Comparison of ENCODE assay signal across 15 cellular contexts in genomic region chr3:126319701-126320295, GRCh38. TPM values are rescaled to one million over a fixed set of nuclear protein-coding genes. Genes with fewer than 3 reads are reported as not detected.
DNase-seq lines count a peak whose midpoint lies in the region; ATAC-seq and TF ChIP-seq lines count a peak whose summit lies in the region.
"Had no signal": no experiment of that assay in that cellular context is flagged by ENCODE, and none has a peak within 500 bp of the region (broad histone marks: within the 10 kb centered on the region; RNA-seq: fewer than 3 reads in every experiment).

No MANE protein-coding gene starts in this region.

- H3K4me3 ChIP-seq in right cardiac atrium (ENCODE audit: low read length) (no peak overlapping the region), left ventricle myocardium inferior (no peak overlapping the region), endodermal cell (ENCODE audit: low read length) (no peak overlapping the region), lower leg skin (ENCODE audit: low read depth, poor library complexity, severe bottlenecking) (no peak overlapping the region), neuronal stem cell (ENCODE audit: low read length in 2 of 2) (no peak overlapping the region)
- H3K4me3 ChIP-seq: GM23248 had no signal

- H3K36me3 Mint-ChIP-seq in endodermal cell (ENCODE audit: low read depth) (no peaks in the 10 kb centered on the region), type B pancreatic cell (no peaks in the 10 kb centered on the region)
- no peaks in the 10 kb centered on the region for H3K36me3 Mint-ChIP-seq in activated naive CD8-positive, alpha-beta T cell treated with anti-CD3 and anti-CD28 coated beads, Interleukin-2, amount 50 U/mL, for 24 hours (ENCODE audit: low read depth)

- no peak overlapping the region for H3K14ac ChIP-seq in neuronal stem cell (ENCODE audit: low read length)

- H3K4me1 ChIP-seq in right cardiac atrium (ENCODE audit: control insufficient read depth, insufficient read depth, low read length) (no peaks in the 10 kb centered on the region), left ventricle myocardium inferior (no peaks in the 10 kb centered on the region), endodermal cell (ENCODE audit: control insufficient read depth, insufficient read depth, low read length) (no peaks in the 10 kb centered on the region), neuronal stem cell (ENCODE audit: control insufficient read depth in 2 of 2, insufficient read depth in 1 of 2, low read depth in 1 of 2, low read length in 2 of 2) (no peaks in the 10 kb centered on the region)

- H3K27ac Mint-ChIP-seq in endodermal cell: no peak overlapping the region
- no peak overlapping the region for H3K27ac Mint-ChIP-seq in type B pancreatic cell
- no peak overlapping the region for H3K27ac Mint-ChIP-seq in activated naive CD8-positive, alpha-beta T cell treated with anti-CD3 and anti-CD28 coated beads, Interleukin-2, amount 50 U/mL, for 24 hours
- H3K27ac Mint-ChIP-seq: B cell; CD4-positive, alpha-beta T cell had no signal

- H3K4me2 ChIP-seq in neuronal stem cell (ENCODE audit: insufficient read depth, low read length, poor library complexity, severe bottlenecking): no peak overlapping the region

- no peaks in the 10 kb centered on the region for H3K9me3 Mint-ChIP-seq in endodermal cell
- peaks cover 8% of the 10 kb centered on the region for H3K9me3 Mint-ChIP-seq in type B pancreatic cell
- H3K9me3 Mint-ChIP-seq in activated naive CD8-positive, alpha-beta T cell treated with anti-CD3 and anti-CD28 coated beads, Interleukin-2, amount 50 U/mL, for 24 hours: no peaks in the 10 kb centered on the region
- H3K9me3 Mint-ChIP-seq: CD4-positive, alpha-beta T cell had no signal

- H3K18ac ChIP-seq in neuronal stem cell (ENCODE audit: low read length): no peak overlapping the region

- no peak overlapping the region for H2BK120ac ChIP-seq in neuronal stem cell (ENCODE audit: low read depth, low read length)

- no peak overlapping the region for H3K9ac ChIP-seq in endodermal cell (ENCODE audit: extremely low read depth, low read length, poor library complexity, severe bottlenecking)
- H3K9ac ChIP-seq in neuronal stem cell (ENCODE audit: low read depth, low read length, poor library complexity): no peak overlapping the region
- H3K9ac ChIP-seq: GM23248 had no signal

- H3K79me1 ChIP-seq in neuronal stem cell (ENCODE audit: low read depth, low read length): no peaks in the 10 kb centered on the region

- H3K27me3 ChIP-seq in right cardiac atrium (ENCODE audit: control insufficient read depth, insufficient read depth) (no peaks in the 10 kb centered on the region), left ventricle myocardium inferior (ENCODE audit: low read depth) (no peaks in the 10 kb centered on the region), endodermal cell (ENCODE audit: control insufficient read depth, insufficient read depth, low read length, poor library complexity, severe bottlenecking) (no peaks in the 10 kb centered on the region), neuronal stem cell (ENCODE audit: control insufficient read depth in 3 of 3, insufficient read depth in 3 of 3, low read depth in 1 of 3, low read length in 3 of 3) (peaks cover 0 to 45% (median 0%) of the 10 kb centered on the region in 3 experiments)

- DNase-seq in right cardiac atrium (no peak), left ventricle myocardium inferior (no peak), endodermal cell (peak; percentile 28), lower leg skin (ENCODE audit: low spot score in 2 of 2) (peak; percentile 2 to 69), type B pancreatic cell (ENCODE audit: extremely low spot score, unreplicated experiment) (peak; percentile 31), neuronal stem cell (ENCODE audit: low spot score) (no peak)
- DNase-seq in activated naive CD8-positive, alpha-beta T cell treated with anti-CD3 and anti-CD28 coated beads, Interleukin-2, amount 50 U/mL, for 24 hours: no peak
- DNase-seq: C1 segment of cervical spinal cord; Calu3; CD4-positive, alpha-beta T cell; DMS 273 treated with DMSO at 0.1 percent for 48 hours; GM23248 had no signal

- H3K4ac ChIP-seq in neuronal stem cell (ENCODE audit: low read length): no peak overlapping the region

- TF ChIP-seq POLR2A in lower leg skin (IDR thresholded peaks at IDR 0.05): no peak

- H3K27ac ChIP-seq in right cardiac atrium (ENCODE audit: low read length): no peak overlapping the region
- no peak overlapping the region for H3K27ac ChIP-seq in left ventricle myocardium inferior (replicated peaks)
- no peak overlapping the region for H3K27ac ChIP-seq in endodermal cell (ENCODE audit: low read depth, low read length)
- H3K27ac ChIP-seq in neuronal stem cell (replicated peaks; ENCODE audit: low read length): no peak overlapping the region
- H3K27ac ChIP-seq: GM23248 had no signal

- no peak overlapping the region for H2AFZ ChIP-seq in neuronal stem cell (ENCODE audit: low read length)
- H2AFZ ChIP-seq: GM23248 had no signal

- no peak overlapping the region for H4K91ac ChIP-seq in neuronal stem cell (ENCODE audit: low read depth, low read length, poor library complexity)

- H3K9me3 ChIP-seq in right cardiac atrium (ENCODE audit: control insufficient read depth, low read length): no peaks in the 10 kb centered on the region
- no peaks in the 10 kb centered on the region for H3K9me3 ChIP-seq in left ventricle myocardium inferior (replicated peaks)
- no peaks in the 10 kb centered on the region for H3K9me3 ChIP-seq in endodermal cell (ENCODE audit: control insufficient read depth, low read length)
- no peaks in the 10 kb centered on the region for H3K9me3 ChIP-seq in neuronal stem cell (replicated peaks in 1 of 2; ENCODE audit: control insufficient read depth in 2 of 2, insufficient read depth in 1 of 2, low read depth in 1 of 2, low read length in 2 of 2)

- H3K23ac ChIP-seq in neuronal stem cell (ENCODE audit: low read depth, low read length, poor library complexity): no peak overlapping the region

- H3K27me3 Mint-ChIP-seq in endodermal cell (ENCODE audit: insufficient read depth): peaks cover 3% of the 10 kb centered on the region
- H3K27me3 Mint-ChIP-seq in type B pancreatic cell: peaks cover 4% of the 10 kb centered on the region
- H3K27me3 Mint-ChIP-seq in activated naive CD8-positive, alpha-beta T cell treated with anti-CD3 and anti-CD28 coated beads, Interleukin-2, amount 50 U/mL, for 24 hours: peaks cover 4% of the 10 kb centered on the region
- H3K27me3 Mint-ChIP-seq: CD4-positive, alpha-beta T cell had no signal

- no peak for TF ChIP-seq CTCF in left ventricle myocardium inferior (IDR thresholded peaks at IDR 0.05; ENCODE audit: borderline replicate concordance)
- no peak for TF ChIP-seq CTCF in endodermal cell (conservative IDR thresholded peaks at IDR 0.05)
- no peak for TF ChIP-seq CTCF in lower leg skin (IDR thresholded peaks at IDR 0.05)
- no peak for TF ChIP-seq CTCF in type B pancreatic cell (conservative IDR thresholded peaks at IDR 0.05)

- no peaks in the 10 kb centered on the region for H3K36me3 ChIP-seq in left ventricle myocardium inferior
- H3K36me3 ChIP-seq in endodermal cell (ENCODE audit: control insufficient read depth, insufficient read depth, low read length): no peaks in the 10 kb centered on the region
- no peaks in the 10 kb centered on the region for H3K36me3 ChIP-seq in neuronal stem cell (replicated peaks in 1 of 2; ENCODE audit: control insufficient read depth in 2 of 2, insufficient read depth in 2 of 2, low read length in 2 of 2)

- no peak overlapping the region for H2AK5ac ChIP-seq in neuronal stem cell (ENCODE audit: low read depth, low read length)

- no peak overlapping the region for H2BK12ac ChIP-seq in neuronal stem cell (ENCODE audit: low read length)

- ATAC-seq in right cardiac atrium: peak; percentile 46 to 64
- no peak for ATAC-seq in activated naive CD8-positive, alpha-beta T cell treated with anti-CD3 and anti-CD28 coated beads, Interleukin-2, amount 50 U/mL, for 24 hours
- no peak for ATAC-seq in GM21529 (IDR thresholded peaks at IDR 0.05; ENCODE audit: unreplicated experiment)
- ATAC-seq: HepG2 had no signal

- intact Hi-C loops in right cardiac atrium (cut with DNase I) (no loop called here), left ventricle myocardium inferior (cut with micrococcal nuclease) (no loop called here), lower leg skin (cut with DNase I; ENCODE audit: low total_unique reads) (no loop called here)

- no peak overlapping the region for H2BK5ac ChIP-seq in neuronal stem cell (ENCODE audit: low read length)

- WGBS in right cardiac atrium: 60% methylated on average over 6 of the region's 6 CpGs
- 86 to 89% methylated on average over 4 to 6 of the region's 6 CpGs for WGBS in endodermal cell (ENCODE audit: insufficient coverage in 1 of 2, insufficient read length in 1 of 2), 2 experiments
- 64 to 70% methylated on average over 6 of the region's 6 CpGs for WGBS in lower leg skin, 2 donors
- WGBS in neuronal stem cell (ENCODE audit: extremely low coverage in 2 of 2, insufficient read length in 2 of 2, insufficient replicate concordance in 1 of 2), 2 donors: no CpG with 5 or more reads among the region's 6 CpGs

- no peak overlapping the region for H2BK15ac ChIP-seq in neuronal stem cell (ENCODE audit: low read length)

- H3K4me1 Mint-ChIP-seq in endodermal cell (peaks cover 2% of the 10 kb centered on the region), type B pancreatic cell (ENCODE audit: unreplicated experiment) (no peaks in the 10 kb centered on the region)
- H3K4me1 Mint-ChIP-seq in activated naive CD8-positive, alpha-beta T cell treated with anti-CD3 and anti-CD28 coated beads, Interleukin-2, amount 50 U/mL, for 24 hours: no peaks in the 10 kb centered on the region
- H3K4me1 Mint-ChIP-seq: B cell had no signal

- H3K4me3 Mint-ChIP-seq in endodermal cell (no peak overlapping the region), type B pancreatic cell (no peak overlapping the region)
- H3K4me3 Mint-ChIP-seq in activated naive CD8-positive, alpha-beta T cell treated with anti-CD3 and anti-CD28 coated beads, Interleukin-2, amount 50 U/mL, for 24 hours: no peak overlapping the region
- H3K4me3 Mint-ChIP-seq: B cell; CD4-positive, alpha-beta T cell had no signal

- no peak overlapping the region for H4K8ac ChIP-seq in neuronal stem cell (ENCODE audit: low read depth, low read length)

RNA-seq across cellular contexts. Expression of gene KLF15, which starts 37.4 kb away (rescaled TPM):
- total RNA-seq in right cardiac atrium: 10 to 100 TPM; 24.0 to 38.4 (median 31.1) TPM
- polyA plus RNA-seq in right cardiac atrium: 36.2 TPM
- 44.6 TPM for total RNA-seq in left ventricle myocardium inferior
- 10 to 100 TPM; 20.7 to 31.1 TPM for total RNA-seq in endodermal cell
- polyA plus RNA-seq in endodermal cell (2013, experiment 1 of 2): 7.3 TPM
- polyA plus RNA-seq in endodermal cell (2013, experiment 2 of 2): 5.6 TPM
- 10 to 100 TPM in 3 of 4 donors, 1 to 10 TPM in 1; 9.6 to 31.3 (median 19.2) TPM for total RNA-seq in lower leg skin
- 2.4 and 7.9 TPM in 2 replicates for total RNA-seq in type B pancreatic cell (ENCODE audit: low replicate concordance)
- polyA plus RNA-seq in neuronal stem cell (2013, experiment 1 of 2): 6.0 TPM
- 5.6 TPM for polyA plus RNA-seq in neuronal stem cell (2013, experiment 2 of 2)

Comparison
In these comparisons a context has a peak if more than half of its experiments do, and no peak if none do; other contexts are left out.
1. ATAC-seq: peak in right cardiac atrium (2 of 2); none in activated naive CD8-positive, alpha-beta T cell treated with anti-CD3 and anti-CD28 coated beads, Interleukin-2, amount 50 U/mL, for 24 hours (single experiment) and GM21529 (single experiment).
2. DNase-seq: peak in endodermal cell (single experiment), lower leg skin (2 of 2) and type B pancreatic cell (single experiment); none in right cardiac atrium (0 of 3), left ventricle myocardium inferior (single experiment), neuronal stem cell (single experiment) and activated naive CD8-positive, alpha-beta T cell treated with anti-CD3 and anti-CD28 coated beads, Interleukin-2, amount 50 U/mL, for 24 hours (single experiment).